1 cellular context compared by ENCODE assay signal in the genomic region with DNA sequence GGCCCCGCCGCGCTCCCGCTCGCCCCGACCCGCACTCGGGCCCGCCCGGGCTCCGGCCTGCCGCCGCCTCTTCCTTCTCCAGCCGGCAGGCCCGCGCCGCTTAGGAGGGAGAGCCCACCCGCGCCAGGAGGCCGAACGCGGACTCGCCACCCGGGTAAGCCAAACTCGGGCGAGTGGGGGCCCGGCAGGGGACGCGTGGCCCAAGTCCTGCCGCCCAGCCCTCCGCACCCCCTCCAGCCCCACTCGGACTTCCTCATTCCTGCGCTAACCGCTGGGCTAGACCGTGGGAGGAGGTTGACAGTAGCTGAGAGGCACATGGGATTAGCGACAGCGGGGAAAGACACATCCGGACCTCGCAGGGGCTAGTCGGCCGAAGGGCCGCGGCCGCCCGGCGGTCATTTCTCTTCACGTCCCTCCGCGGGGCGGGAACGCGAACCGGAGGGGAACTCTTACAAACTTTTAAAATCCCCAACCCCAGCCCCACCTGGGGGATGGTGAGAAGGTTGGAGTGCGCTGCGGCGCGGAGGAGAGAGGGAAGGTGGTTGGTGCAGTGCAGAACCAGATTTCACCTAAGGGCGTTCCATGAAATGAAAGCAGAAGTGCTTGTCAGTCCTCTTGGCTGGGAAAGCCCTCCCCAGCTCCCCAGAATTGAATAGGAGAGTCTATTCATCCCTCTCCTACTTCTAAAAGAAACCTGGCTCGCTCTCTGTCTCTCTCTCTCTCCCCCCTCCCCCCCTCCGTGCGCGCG.
TF ChIP-seq lines count a peak whose summit lies in the region.

No MANE protein-coding gene starts in this region.

TF ChIP-seq in K562, 482 proteins besides CTCF, POLR2A, EP300 and RAD21 (continued from another document and continues in another):
- TF ChIP-seq ZBTB7A (IDR thresholded peaks at IDR 0.05; ENCODE audit: borderline replicate concordance, control insufficient read depth, low read depth, low read length) (peak; percentile 60; the same call in 1 of the 2 replicates), SMARCB1 (IDR thresholded peaks at IDR 0.05; ENCODE audit: insufficient read length, low read depth) (no peak), CHCHD3 (CRISPR knock-in tag; IDR thresholded peaks at IDR 0.05) (no peak), BHLHE40 (IDR thresholded peaks at IDR 0.05; ENCODE audit: low read length) (peak; percentile 46), ZNF239 (CRISPR knock-in tag; IDR thresholded peaks at IDR 0.05) (peak; percentile 44; the same call in 1 of the 2 replicates), RBM39 (optimal IDR thresholded peaks at IDR 0.05; ENCODE audit: low read depth, low read length) (peak; percentile 55), EP400 (IDR thresholded peaks at IDR 0.05) (peak; percentile 86), ARID2 (IDR thresholded peaks at IDR 0.05) (no peak), CBFB (CRISPR knock-in tag; IDR thresholded peaks at IDR 0.05) (peak; percentile 88), PHF8 (IDR thresholded peaks at IDR 0.05; ENCODE audit: borderline replicate concordance, low read length) (peak; percentile 90), ARNT (IDR thresholded peaks at IDR 0.05) (no peak), ATF1 (CRISPR knock-in tag; IDR thresholded peaks at IDR 0.05) (no peak), ATF1 (tag; IDR thresholded peaks at IDR 0.05) (peak; percentile 45; the same call in 1 of the 2 replicates), ETV1 (tag; conservative IDR thresholded peaks at IDR 0.05; ENCODE audit: low read depth) (peak; percentile 85), GTF2A2 (tag; IDR thresholded peaks at IDR 0.05) (no peak), POLR2H (tag; IDR thresholded peaks at IDR 0.05; ENCODE audit: low read depth) (peak; percentile 39; the same call in 1 of the 2 replicates), PHF20 (IDR thresholded peaks at IDR 0.05; ENCODE audit: partially characterized antibody) (peak; percentile 56), ZNF583 (CRISPR knock-in tag; IDR thresholded peaks at IDR 0.05) (no peak), TBL1XR1 (IDR thresholded peaks at IDR 0.05; ENCODE audit: low read length in 2 of 2) (no peak), CSDE1 (IDR thresholded peaks at IDR 0.05) (no peak), KDM2B (CRISPR knock-in tag; IDR thresholded peaks at IDR 0.05) (0 out of 2 replicates have a peak, but pooled peaks have one; percentile 9), SIN3A (IDR thresholded peaks at IDR 0.05; ENCODE audit: borderline replicate concordance in 2 of 2, control insufficient read depth in 1 of 2, low read depth in 2 of 2, low read length in 2 of 2) (peak in 1 of 2 experiments; percentile 91; a peak in 2 of 4 replicates), ASH1L (IDR thresholded peaks at IDR 0.05; ENCODE audit: borderline replicate concordance, low read depth, partially characterized antibody) (peak; percentile 32), DPF2 (IDR thresholded peaks at IDR 0.05) (peak; percentile 52), SUPT5H (IDR thresholded peaks at IDR 0.05) (peak; percentile 67), MXI1 (IDR thresholded peaks at IDR 0.05; ENCODE audit: low read depth, low read length) (0 out of 2 replicates have a peak, but pooled peaks have one; percentile 27), NRF1 (conservative IDR thresholded peaks at IDR 0.05 in 1 of 2, IDR thresholded peaks at IDR 0.05 in 1 of 2) (peak; percentile 84 to 85), BRD4 (IDR thresholded peaks at IDR 0.05) (no peak; the same call in 1 of the 2 replicates), NR2C2 (CRISPR knock-in tag; IDR thresholded peaks at IDR 0.05) (no peak), NR2C2 (tag; IDR thresholded peaks at IDR 0.05) (peak; percentile 46; the same call in 1 of the 2 replicates), ZNF766 (CRISPR knock-in tag; conservative IDR thresholded peaks at IDR 0.05) (peak; percentile 81), ZNF3 (CRISPR knock-in tag; IDR thresholded peaks at IDR 0.05) (no peak), STAT5B (CRISPR knock-in tag; IDR thresholded peaks at IDR 0.05) (no peak), CBX1 (IDR thresholded peaks at IDR 0.05; ENCODE audit: low read depth) (peak; percentile 30; the same call in 1 of the 2 replicates), ELF1 (tag; IDR thresholded peaks at IDR 0.05) (peak; percentile 95), DIDO1 (tag; IDR thresholded peaks at IDR 0.05; ENCODE audit: low read depth) (no peak)
- TF ChIP-seq, protein P1, sequence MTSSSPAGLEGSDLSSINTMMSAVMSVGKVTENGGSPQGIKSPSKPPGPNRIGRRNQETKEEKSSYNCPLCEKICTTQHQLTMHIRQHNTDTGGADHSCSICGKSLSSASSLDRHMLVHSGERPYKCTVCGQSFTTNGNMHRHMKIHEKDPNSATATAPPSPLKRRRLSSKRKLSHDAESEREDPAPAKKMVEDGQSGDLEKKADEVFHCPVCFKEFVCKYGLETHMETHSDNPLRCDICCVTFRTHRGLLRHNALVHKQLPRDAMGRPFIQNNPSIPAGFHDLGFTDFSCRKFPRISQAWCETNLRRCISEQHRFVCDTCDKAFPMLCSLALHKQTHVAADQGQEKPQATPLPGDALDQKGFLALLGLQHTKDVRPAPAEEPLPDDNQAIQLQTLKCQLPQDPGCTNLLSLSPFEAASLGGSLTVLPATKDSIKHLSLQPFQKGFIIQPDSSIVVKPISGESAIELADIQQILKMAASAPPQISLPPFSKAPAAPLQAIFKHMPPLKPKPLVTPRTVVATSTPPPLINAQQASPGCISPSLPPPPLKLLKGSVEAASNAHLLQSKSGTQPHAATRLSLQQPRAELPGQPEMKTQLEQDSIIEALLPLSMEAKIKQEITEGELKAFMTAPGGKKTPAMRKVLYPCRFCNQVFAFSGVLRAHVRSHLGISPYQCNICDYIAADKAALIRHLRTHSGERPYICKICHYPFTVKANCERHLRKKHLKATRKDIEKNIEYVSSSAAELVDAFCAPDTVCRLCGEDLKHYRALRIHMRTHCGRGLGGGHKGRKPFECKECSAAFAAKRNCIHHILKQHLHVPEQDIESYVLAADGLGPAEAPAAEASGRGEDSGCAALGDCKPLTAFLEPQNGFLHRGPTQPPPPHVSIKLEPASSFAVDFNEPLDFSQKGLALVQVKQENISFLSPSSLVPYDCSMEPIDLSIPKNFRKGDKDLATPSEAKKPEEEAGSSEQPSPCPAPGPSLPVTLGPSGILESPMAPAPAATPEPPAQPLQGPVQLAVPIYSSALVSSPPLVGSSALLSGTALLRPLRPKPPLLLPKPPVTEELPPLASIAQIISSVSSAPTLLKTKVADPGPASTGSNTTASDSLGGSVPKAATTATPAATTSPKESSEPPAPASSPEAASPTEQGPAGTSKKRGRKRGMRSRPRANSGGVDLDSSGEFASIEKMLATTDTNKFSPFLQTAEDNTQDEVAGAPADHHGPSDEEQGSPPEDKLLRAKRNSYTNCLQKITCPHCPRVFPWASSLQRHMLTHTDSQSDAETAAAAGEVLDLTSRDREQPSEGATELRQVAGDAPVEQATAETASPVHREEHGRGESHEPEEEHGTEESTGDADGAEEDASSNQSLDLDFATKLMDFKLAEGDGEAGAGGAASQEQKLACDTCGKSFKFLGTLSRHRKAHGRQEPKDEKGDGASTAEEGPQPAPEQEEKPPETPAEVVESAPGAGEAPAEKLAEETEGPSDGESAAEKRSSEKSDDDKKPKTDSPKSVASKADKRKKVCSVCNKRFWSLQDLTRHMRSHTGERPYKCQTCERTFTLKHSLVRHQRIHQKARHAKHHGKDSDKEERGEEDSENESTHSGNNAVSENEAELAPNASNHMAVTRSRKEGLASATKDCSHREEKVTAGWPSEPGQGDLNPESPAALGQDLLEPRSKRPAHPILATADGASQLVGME (CRISPR knock-in tag; IDR thresholded peaks at IDR 0.05) = peak; percentile 70; the same call in 1 of the 2 replicates
- TF ChIP-seq, protein P2, sequence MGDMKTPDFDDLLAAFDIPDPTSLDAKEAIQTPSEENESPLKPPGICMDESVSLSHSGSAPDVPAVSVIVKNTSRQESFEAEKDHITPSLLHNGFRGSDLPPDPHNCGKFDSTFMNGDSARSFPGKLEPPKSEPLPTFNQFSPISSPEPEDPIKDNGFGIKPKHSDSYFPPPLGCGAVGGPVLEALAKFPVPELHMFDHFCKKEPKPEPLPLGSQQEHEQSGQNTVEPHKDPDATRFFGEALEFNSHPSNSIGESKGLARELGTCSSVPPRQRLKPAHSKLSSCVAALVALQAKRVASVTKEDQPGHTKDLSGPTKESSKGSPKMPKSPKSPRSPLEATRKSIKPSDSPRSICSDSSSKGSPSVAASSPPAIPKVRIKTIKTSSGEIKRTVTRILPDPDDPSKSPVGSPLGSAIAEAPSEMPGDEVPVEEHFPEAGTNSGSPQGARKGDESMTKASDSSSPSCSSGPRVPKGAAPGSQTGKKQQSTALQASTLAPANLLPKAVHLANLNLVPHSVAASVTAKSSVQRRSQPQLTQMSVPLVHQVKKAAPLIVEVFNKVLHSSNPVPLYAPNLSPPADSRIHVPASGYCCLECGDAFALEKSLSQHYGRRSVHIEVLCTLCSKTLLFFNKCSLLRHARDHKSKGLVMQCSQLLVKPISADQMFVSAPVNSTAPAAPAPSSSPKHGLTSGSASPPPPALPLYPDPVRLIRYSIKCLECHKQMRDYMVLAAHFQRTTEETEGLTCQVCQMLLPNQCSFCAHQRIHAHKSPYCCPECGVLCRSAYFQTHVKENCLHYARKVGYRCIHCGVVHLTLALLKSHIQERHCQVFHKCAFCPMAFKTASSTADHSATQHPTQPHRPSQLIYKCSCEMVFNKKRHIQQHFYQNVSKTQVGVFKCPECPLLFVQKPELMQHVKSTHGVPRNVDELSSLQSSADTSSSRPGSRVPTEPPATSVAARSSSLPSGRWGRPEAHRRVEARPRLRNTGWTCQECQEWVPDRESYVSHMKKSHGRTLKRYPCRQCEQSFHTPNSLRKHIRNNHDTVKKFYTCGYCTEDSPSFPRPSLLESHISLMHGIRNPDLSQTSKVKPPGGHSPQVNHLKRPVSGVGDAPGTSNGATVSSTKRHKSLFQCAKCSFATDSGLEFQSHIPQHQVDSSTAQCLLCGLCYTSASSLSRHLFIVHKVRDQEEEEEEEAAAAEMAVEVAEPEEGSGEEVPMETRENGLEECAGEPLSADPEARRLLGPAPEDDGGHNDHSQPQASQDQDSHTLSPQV (IDR thresholded peaks at IDR 0.05) = peak; percentile 50
- TF ChIP-seq, protein P3, sequence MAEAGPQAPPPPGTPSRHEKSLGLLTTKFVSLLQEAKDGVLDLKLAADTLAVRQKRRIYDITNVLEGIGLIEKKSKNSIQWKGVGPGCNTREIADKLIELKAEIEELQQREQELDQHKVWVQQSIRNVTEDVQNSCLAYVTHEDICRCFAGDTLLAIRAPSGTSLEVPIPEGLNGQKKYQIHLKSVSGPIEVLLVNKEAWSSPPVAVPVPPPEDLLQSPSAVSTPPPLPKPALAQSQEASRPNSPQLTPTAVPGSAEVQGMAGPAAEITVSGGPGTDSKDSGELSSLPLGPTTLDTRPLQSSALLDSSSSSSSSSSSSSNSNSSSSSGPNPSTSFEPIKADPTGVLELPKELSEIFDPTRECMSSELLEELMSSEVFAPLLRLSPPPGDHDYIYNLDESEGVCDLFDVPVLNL (CRISPR knock-in tag; IDR thresholded peaks at IDR 0.05; ENCODE audit: low read depth) = no peak
- TF ChIP-seq, protein P4, sequence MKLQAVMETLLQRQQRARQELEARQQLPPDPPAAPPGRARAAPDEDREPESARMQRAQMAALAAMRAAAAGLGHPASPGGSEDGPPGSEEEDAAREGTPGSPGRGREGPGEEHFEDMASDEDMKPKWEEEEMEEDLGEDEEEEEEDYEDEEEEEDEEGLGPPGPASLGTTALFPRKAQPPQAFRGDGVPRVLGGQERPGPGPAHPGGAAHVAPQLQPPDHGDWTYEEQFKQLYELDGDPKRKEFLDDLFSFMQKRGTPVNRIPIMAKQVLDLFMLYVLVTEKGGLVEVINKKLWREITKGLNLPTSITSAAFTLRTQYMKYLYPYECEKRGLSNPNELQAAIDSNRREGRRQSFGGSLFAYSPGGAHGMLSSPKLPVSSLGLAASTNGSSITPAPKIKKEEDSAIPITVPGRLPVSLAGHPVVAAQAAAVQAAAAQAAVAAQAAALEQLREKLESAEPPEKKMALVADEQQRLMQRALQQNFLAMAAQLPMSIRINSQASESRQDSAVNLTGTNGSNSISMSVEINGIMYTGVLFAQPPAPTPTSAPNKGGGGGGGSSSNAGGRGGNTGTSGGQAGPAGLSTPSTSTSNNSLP (IDR thresholded peaks at IDR 0.05; ENCODE audit: borderline replicate concordance, low read depth, low read length) = no peak
- TF ChIP-seq, protein P5, sequence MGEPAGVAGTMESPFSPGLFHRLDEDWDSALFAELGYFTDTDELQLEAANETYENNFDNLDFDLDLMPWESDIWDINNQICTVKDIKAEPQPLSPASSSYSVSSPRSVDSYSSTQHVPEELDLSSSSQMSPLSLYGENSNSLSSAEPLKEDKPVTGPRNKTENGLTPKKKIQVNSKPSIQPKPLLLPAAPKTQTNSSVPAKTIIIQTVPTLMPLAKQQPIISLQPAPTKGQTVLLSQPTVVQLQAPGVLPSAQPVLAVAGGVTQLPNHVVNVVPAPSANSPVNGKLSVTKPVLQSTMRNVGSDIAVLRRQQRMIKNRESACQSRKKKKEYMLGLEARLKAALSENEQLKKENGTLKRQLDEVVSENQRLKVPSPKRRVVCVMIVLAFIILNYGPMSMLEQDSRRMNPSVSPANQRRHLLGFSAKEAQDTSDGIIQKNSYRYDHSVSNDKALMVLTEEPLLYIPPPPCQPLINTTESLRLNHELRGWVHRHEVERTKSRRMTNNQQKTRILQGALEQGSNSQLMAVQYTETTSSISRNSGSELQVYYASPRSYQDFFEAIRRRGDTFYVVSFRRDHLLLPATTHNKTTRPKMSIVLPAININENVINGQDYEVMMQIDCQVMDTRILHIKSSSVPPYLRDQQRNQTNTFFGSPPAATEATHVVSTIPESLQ (CRISPR knock-in tag; IDR thresholded peaks at IDR 0.05) = peak; percentile 58; the same call in 1 of the 2 replicates
- TF ChIP-seq, protein P6, sequence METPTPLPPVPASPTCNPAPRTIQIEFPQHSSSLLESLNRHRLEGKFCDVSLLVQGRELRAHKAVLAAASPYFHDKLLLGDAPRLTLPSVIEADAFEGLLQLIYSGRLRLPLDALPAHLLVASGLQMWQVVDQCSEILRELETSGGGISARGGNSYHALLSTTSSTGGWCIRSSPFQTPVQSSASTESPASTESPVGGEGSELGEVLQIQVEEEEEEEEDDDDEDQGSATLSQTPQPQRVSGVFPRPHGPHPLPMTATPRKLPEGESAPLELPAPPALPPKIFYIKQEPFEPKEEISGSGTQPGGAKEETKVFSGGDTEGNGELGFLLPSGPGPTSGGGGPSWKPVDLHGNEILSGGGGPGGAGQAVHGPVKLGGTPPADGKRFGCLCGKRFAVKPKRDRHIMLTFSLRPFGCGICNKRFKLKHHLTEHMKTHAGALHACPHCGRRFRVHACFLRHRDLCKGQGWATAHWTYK (CRISPR knock-in tag; IDR thresholded peaks at IDR 0.05) = peak; percentile 82; the same call in 1 of the 2 replicates
- TF ChIP-seq, protein P7, sequence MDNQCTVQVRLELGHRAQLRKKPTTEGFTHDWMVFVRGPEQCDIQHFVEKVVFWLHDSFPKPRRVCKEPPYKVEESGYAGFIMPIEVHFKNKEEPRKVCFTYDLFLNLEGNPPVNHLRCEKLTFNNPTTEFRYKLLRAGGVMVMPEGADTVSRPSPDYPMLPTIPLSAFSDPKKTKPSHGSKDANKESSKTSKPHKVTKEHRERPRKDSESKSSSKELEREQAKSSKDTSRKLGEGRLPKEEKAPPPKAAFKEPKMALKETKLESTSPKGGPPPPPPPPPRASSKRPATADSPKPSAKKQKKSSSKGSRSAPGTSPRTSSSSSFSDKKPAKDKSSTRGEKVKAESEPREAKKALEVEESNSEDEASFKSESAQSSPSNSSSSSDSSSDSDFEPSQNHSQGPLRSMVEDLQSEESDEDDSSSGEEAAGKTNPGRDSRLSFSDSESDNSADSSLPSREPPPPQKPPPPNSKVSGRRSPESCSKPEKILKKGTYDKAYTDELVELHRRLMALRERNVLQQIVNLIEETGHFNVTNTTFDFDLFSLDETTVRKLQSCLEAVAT (IDR thresholded peaks at IDR 0.05) = peak in 1 of 2 experiments; percentile 73; a peak in 2 of 4 replicates
